In the genomic region with DNA sequence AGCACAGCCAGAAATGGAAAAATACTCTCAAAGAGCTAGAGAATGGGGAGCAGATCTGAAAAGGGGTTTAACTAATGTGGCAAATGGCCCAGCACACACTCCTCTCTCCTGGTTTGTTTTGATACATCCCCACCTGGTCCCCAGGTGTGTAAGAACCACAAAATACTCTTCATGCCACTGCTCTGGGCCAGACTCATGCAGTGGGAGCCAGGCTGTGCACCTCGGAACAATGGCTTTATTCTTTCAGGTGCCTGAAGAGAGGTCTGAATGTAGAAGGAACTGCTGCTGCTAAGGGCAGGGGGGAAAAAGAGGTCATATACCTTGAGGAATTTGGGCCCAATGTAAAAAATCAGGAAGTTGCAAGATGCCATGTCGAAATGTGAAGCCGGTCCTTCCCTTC, we compare ENCODE assay signal across 15 cellular contexts.
DNase-seq lines count a peak whose midpoint lies in the region; ATAC-seq and TF ChIP-seq lines count a peak whose summit lies in the region.
"Had no signal": no experiment of that assay in that cellular context is flagged by ENCODE, and none has a peak within 500 bp of the region (broad histone marks: within the 10 kb centered on the region; RNA-seq: fewer than 3 reads in every experiment).

No MANE protein-coding gene starts in this region.

- H3K4me1 Mint-ChIP-seq in Calu3 (ENCODE audit: low read depth, unreplicated experiment) (peaks cover 21% of the 10 kb centered on the region), GM23338 (peaks cover 4% of the 10 kb centered on the region; the same call in 2 of the 3 replicates), endodermal cell (peaks cover 4% of the 10 kb centered on the region)
- no peaks in the 10 kb centered on the region for H3K4me1 Mint-ChIP-seq in stimulated activated memory B cell treated with anti-CD40 and anti-IgM and Interleukin-4, amounts not matched to agents 10 μg/mL and 1 μg/mL and 100 μg/mL, for 72 hours
- H3K4me1 Mint-ChIP-seq: CD14-positive monocyte had no signal

- H3K4me2 ChIP-seq in GM23338, result no peak overlapping the region
- H3K4me2 ChIP-seq: A549 had no signal

- no peaks in the 10 kb centered on the region for H4K20me1 ChIP-seq in GM23338 (replicated peaks; ENCODE audit: insufficient read depth)

- peak; percentile 43 for DNase-seq in Calu3
- no peak for DNase-seq in GM23338 (ENCODE audit: low spot score)
- DNase-seq in endodermal cell, result no peak
- DNase-seq in NCI-H748 treated with DMSO at 0.1 percent for 48 hours (lab: John Stamatoyannopoulos, UW), result no peak
- DNase-seq: CD8-positive, alpha-beta T cell; COR-L47; DND-41; GDM1; HCEC 1CT; HFFc6 had no signal

- no TSS peak for BruUV-seq in Calu3 (replicated peaks; lab: Mats Ljungman, UMichigan)

- H3K9me3 ChIP-seq in endodermal cell (ENCODE audit: control insufficient read depth, low read length), result no peaks in the 10 kb centered on the region
- H3K9me3 ChIP-seq: A549 had no signal

- TF ChIP-seq CTCF in Calu3 (IDR thresholded peaks at IDR 0.05; ENCODE audit: unreplicated experiment) (no peak), GM23338 (conservative IDR thresholded peaks at IDR 0.05; ENCODE audit: low read depth in 2 of 2) (no peak), endodermal cell (conservative IDR thresholded peaks at IDR 0.05) (no peak)

- no peaks in the 10 kb centered on the region for H3K36me3 ChIP-seq in GM23338 (ENCODE audit: insufficient read depth)
- H3K36me3 ChIP-seq in endodermal cell (ENCODE audit: control insufficient read depth, insufficient read depth, low read length), result no peaks in the 10 kb centered on the region

- no peaks in the 10 kb centered on the region for H3K36me3 Mint-ChIP-seq in Calu3 (ENCODE audit: insufficient read depth, unreplicated experiment)
- H3K36me3 Mint-ChIP-seq in GM23338 (ENCODE audit: low read depth), result no peaks in the 10 kb centered on the region
- no peaks in the 10 kb centered on the region for H3K36me3 Mint-ChIP-seq in endodermal cell (ENCODE audit: low read depth)
- no peaks in the 10 kb centered on the region for H3K36me3 Mint-ChIP-seq in stimulated activated memory B cell treated with anti-CD40 and anti-IgM and Interleukin-4, amounts not matched to agents 10 μg/mL and 1 μg/mL and 100 μg/mL, for 72 hours
- H3K36me3 Mint-ChIP-seq: CD14-positive monocyte; CD8-positive, alpha-beta T cell had no signal

- peak overlapping the region; percentile 46 for H3K27ac Mint-ChIP-seq in Calu3 (ENCODE audit: unreplicated experiment)
- no peak overlapping the region for H3K27ac Mint-ChIP-seq in GM23338
- peak overlapping the region; percentile 16 for H3K27ac Mint-ChIP-seq in endodermal cell
- H3K27ac Mint-ChIP-seq in stimulated activated memory B cell treated with anti-CD40 and anti-IgM and Interleukin-4, amounts not matched to agents 10 μg/mL and 1 μg/mL and 100 μg/mL, for 72 hours, result no peak overlapping the region
- H3K27ac Mint-ChIP-seq: CD14-positive monocyte; CD8-positive, alpha-beta T cell; HFFc6 had no signal

- WGBS in endodermal cell (ENCODE audit: insufficient coverage in 1 of 2, insufficient read length in 1 of 2), 2 experiments, result 92 to 96% methylated on average over 3 of the region's 3 CpGs

- H3K4me1 ChIP-seq in GM23338 (ENCODE audit: insufficient read depth), result no peaks in the 10 kb centered on the region
- no peaks in the 10 kb centered on the region for H3K4me1 ChIP-seq in endodermal cell (ENCODE audit: control insufficient read depth, insufficient read depth, low read length)

- H3K27me3 Mint-ChIP-seq in Calu3 (ENCODE audit: unreplicated experiment) (no peaks in the 10 kb centered on the region), GM23338 (ENCODE audit: insufficient read depth, low read depth, poor library complexity) (no peaks in the 10 kb centered on the region), endodermal cell (ENCODE audit: insufficient read depth) (no peaks in the 10 kb centered on the region)
- H3K27me3 Mint-ChIP-seq in stimulated activated memory B cell treated with anti-CD40 and anti-IgM and Interleukin-4, amounts not matched to agents 10 μg/mL and 1 μg/mL and 100 μg/mL, for 72 hours, result no peaks in the 10 kb centered on the region

- H3K9me2 ChIP-seq in GM23338 (ENCODE audit: insufficient read depth), result no peaks in the 10 kb centered on the region

- H2AFZ ChIP-seq in GM23338, result peak overlapping the region; percentile 87

- no peak overlapping the region for H3K9ac ChIP-seq in endodermal cell (ENCODE audit: extremely low read depth, low read length, poor library complexity, severe bottlenecking)

- CTCF ChIA-PET in Calu3 (lab: Charles Lee), result no interaction called here

- ATAC-seq in GM23338 (peak; percentile 45; the same call in 1 of the 3 replicates), GM21423 (IDR thresholded peaks at IDR 0.05; ENCODE audit: unreplicated experiment) (no peak)
- ATAC-seq in stimulated activated memory B cell treated with anti-CD40 and anti-IgM and Interleukin-4, amounts not matched to agents 10 μg/mL and 1 μg/mL and 100 μg/mL, for 72 hours, result peak; percentile 20
- ATAC-seq: A549; CD8-positive, alpha-beta T cell; HepG2 had no signal

- H3K4me3 Mint-ChIP-seq in Calu3 (ENCODE audit: low read depth, unreplicated experiment), result peak overlapping the region; percentile 2
- H3K4me3 Mint-ChIP-seq in GM23338, result no peak overlapping the region
- H3K4me3 Mint-ChIP-seq in endodermal cell, result no peak overlapping the region
- no peak overlapping the region for H3K4me3 Mint-ChIP-seq in stimulated activated memory B cell treated with anti-CD40 and anti-IgM and Interleukin-4, amounts not matched to agents 10 μg/mL and 1 μg/mL and 100 μg/mL, for 72 hours
- H3K4me3 Mint-ChIP-seq: CD14-positive monocyte; CD8-positive, alpha-beta T cell; HFFc6 had no signal

- H3K27ac ChIP-seq in GM23338 (ENCODE audit: low read depth) (no peak overlapping the region), endodermal cell (ENCODE audit: low read depth, low read length) (no peak overlapping the region)
- H3K27ac ChIP-seq: A549 had no signal

- intact Hi-C loops in Calu3 (cut with micrococcal nuclease; ENCODE audit: unreplicated experiment), result no loop called here

- H3K79me2 ChIP-seq in GM23338 (replicated peaks; ENCODE audit: insufficient read depth), result no peaks in the 10 kb centered on the region

- no peaks in the 10 kb centered on the region for H3F3A ChIP-seq in GM23338 (replicated peaks; ENCODE audit: low read depth)

- no peak overlapping the region for H3K4me3 ChIP-seq in GM23338
- H3K4me3 ChIP-seq in endodermal cell (ENCODE audit: low read length), result no peak overlapping the region
- H3K4me3 ChIP-seq: A549 had no signal

- H3K9me3 Mint-ChIP-seq in Calu3 (ENCODE audit: low read depth, unreplicated experiment) (no peaks in the 10 kb centered on the region), GM23338 (no peaks in the 10 kb centered on the region), endodermal cell (no peaks in the 10 kb centered on the region)
- no peaks in the 10 kb centered on the region for H3K9me3 Mint-ChIP-seq in stimulated activated memory B cell treated with anti-CD40 and anti-IgM and Interleukin-4, amounts not matched to agents 10 μg/mL and 1 μg/mL and 100 μg/mL, for 72 hours
- H3K9me3 Mint-ChIP-seq: CD8-positive, alpha-beta T cell; HFFc6 had no signal

- H3K27me3 ChIP-seq in GM23338 (ENCODE audit: insufficient read depth) (no peaks in the 10 kb centered on the region), endodermal cell (ENCODE audit: control insufficient read depth, insufficient read depth, low read length, poor library complexity, severe bottlenecking) (no peaks in the 10 kb centered on the region)

TF ChIP-seq in GM23338, 12 proteins besides CTCF, POLR2A, EP300 and RAD21 (continues in another document):
- TF ChIP-seq NANOG (IDR thresholded peaks at IDR 0.05; ENCODE audit: borderline replicate concordance), result no peak

Comparison
In these comparisons a context has a peak if more than half of its experiments do, and no peak if none do; other contexts are left out.
1. H3K27ac Mint-ChIP-seq: peak in Calu3 (single experiment) and endodermal cell (single experiment); none in GM23338 (single experiment) and stimulated activated memory B cell treated with anti-CD40 and anti-IgM and Interleukin-4, amounts not matched to agents 10 μg/mL and 1 μg/mL and 100 μg/mL, for 72 hours (single experiment).